20 cellular contexts compared by ENCODE assay signal in the genomic region with DNA sequence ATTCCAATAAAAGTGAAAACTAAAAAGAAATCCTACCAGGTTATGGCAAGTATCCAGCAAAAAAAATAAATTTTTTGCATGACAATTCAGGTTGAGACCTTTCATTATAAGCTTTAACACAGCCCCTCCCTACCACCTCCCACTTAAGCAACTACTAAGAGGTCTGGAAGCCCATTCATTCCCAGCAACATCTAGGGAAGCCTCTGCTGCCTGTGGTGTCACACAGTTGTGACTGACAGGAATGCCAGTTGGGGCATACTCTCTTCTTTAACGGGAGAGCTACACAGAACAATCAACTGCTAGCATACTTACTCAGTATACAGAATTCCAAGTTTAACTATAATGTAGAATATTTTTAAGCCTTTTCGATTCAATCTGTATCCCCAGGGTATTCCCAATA. TPM values are rescaled to one million over a fixed set of nuclear protein-coding genes. Genes with fewer than 3 reads are reported as not detected.
DNase-seq lines count a peak whose midpoint lies in the region; ATAC-seq and TF ChIP-seq lines count a peak whose summit lies in the region.
"Had no signal": no experiment of that assay in that cellular context is flagged by ENCODE, and none has a peak within 500 bp of the region (broad histone marks: within the 10 kb centered on the region; RNA-seq: fewer than 3 reads in every experiment).

No MANE protein-coding gene starts in this region.

- H3K27me3 Mint-ChIP-seq in natural killer cell (ENCODE audit: low read depth in 2 of 2), result no peaks in the 10 kb centered on the region
- H3K27me3 Mint-ChIP-seq in natural killer cell treated with Interleukin-12 subunit alpha and Interleukin-12 subunit beta and Interleukin-15 and Interleukin-18, amount 100 ng/mL, for 72 hours, result no peaks in the 10 kb centered on the region
- no peaks in the 10 kb centered on the region for H3K27me3 Mint-ChIP-seq in endodermal cell (ENCODE audit: insufficient read depth)

- DNase-seq in natural killer cell (no peak), endodermal cell (peak; percentile 52), myocyte (ENCODE audit: low read depth) (peak; percentile 25), NCI-H524 treated with DMSO at 0.1 percent for 48 hours (lab: John Stamatoyannopoulos, UW) (no peak), NCI-H524 (lab: John Stamatoyannopoulos, UW) (no peak), DMS53 (lab: John Stamatoyannopoulos, UW) (no peak)
- DNase-seq in natural killer cell treated with Interleukin-12 subunit alpha and Interleukin-12 subunit beta and Interleukin-15 and Interleukin-18, amount 100 ng/mL, for 72 hours (ENCODE audit: low spot score), result no peak
- no peak for DNase-seq in activated effector memory CD4-positive, alpha-beta T cell treated with Interleukin-2 at 50 U/mL for 16 hours
- DNase-seq: GDM1; GOT3; KG1; NCI-H146; NCI-H2081 treated with DMSO at 0.1 percent for 48 hours; NCI-H526; NK-92 treated with Interleukin-12 subunit alpha and Interleukin-12 subunit beta, amount 100 ng/mL, for 24 hours; OCI-M1 had no signal

- H3K4me1 Mint-ChIP-seq in natural killer cell (peaks cover 72 to 74% of the 10 kb centered on the region in 2 donors), endodermal cell (peaks cover 6% of the 10 kb centered on the region)
- H3K4me1 Mint-ChIP-seq in natural killer cell treated with Interleukin-12 subunit alpha and Interleukin-12 subunit beta and Interleukin-15 and Interleukin-18, amount 100 ng/mL, for 72 hours (ENCODE audit: low read depth in 2 of 2), result peaks cover 50 to 57% of the 10 kb centered on the region in 2 donors

- no peak for ATAC-seq in natural killer cell
- no peak for ATAC-seq in natural killer cell treated with Interleukin-12 subunit alpha and Interleukin-12 subunit beta and Interleukin-15 and Interleukin-18, amount 100 ng/mL, for 72 hours
- ATAC-seq: GM12878, HepG2 had no signal

- H3K27me3 ChIP-seq in endodermal cell (ENCODE audit: control insufficient read depth, insufficient read depth, low read length, poor library complexity, severe bottlenecking), result no peaks in the 10 kb centered on the region
- H3K27me3 ChIP-seq: BLaER1 treated with 17β-estradiol and CSF1 and Interleukin-3, amounts not matched to agents 10 nM and 100 nM had no signal

- H3K36me3 ChIP-seq in endodermal cell (ENCODE audit: control insufficient read depth, insufficient read depth, low read length), result peaks cover 5% of the 10 kb centered on the region

- no peaks in the 10 kb centered on the region for H3K9me3 Mint-ChIP-seq in natural killer cell
- H3K9me3 Mint-ChIP-seq in natural killer cell treated with Interleukin-12 subunit alpha and Interleukin-12 subunit beta and Interleukin-15 and Interleukin-18, amount 100 ng/mL, for 72 hours, result no peaks in the 10 kb centered on the region
- peaks cover 5% of the 10 kb centered on the region for H3K9me3 Mint-ChIP-seq in endodermal cell

- TF ChIP-seq CTCF in natural killer cell (IDR thresholded peaks at IDR 0.05), result no peak
- no peak for TF ChIP-seq CTCF in endodermal cell (conservative IDR thresholded peaks at IDR 0.05)

- peak overlapping the region; percentile 32 to 49 for H3K27ac Mint-ChIP-seq in natural killer cell
- no peak overlapping the region for H3K27ac Mint-ChIP-seq in natural killer cell treated with Interleukin-12 subunit alpha and Interleukin-12 subunit beta and Interleukin-15 and Interleukin-18, amount 100 ng/mL, for 72 hours
- H3K27ac Mint-ChIP-seq in endodermal cell, result no peak overlapping the region

- peaks cover 8% of the 10 kb centered on the region for H3K9me3 ChIP-seq in endodermal cell (ENCODE audit: control insufficient read depth, low read length)

- no peak overlapping the region for H3K9ac ChIP-seq in endodermal cell (ENCODE audit: extremely low read depth, low read length, poor library complexity, severe bottlenecking)
- H3K9ac ChIP-seq: BLaER1 treated with 17β-estradiol and CSF1 and Interleukin-3, amounts not matched to agents 10 nM and 100 nM had no signal

- H3K36me3 Mint-ChIP-seq in natural killer cell (no peaks in the 10 kb centered on the region), endodermal cell (ENCODE audit: low read depth) (peaks cover 20% of the 10 kb centered on the region)
- no peaks in the 10 kb centered on the region for H3K36me3 Mint-ChIP-seq in natural killer cell treated with Interleukin-12 subunit alpha and Interleukin-12 subunit beta and Interleukin-15 and Interleukin-18, amount 100 ng/mL, for 72 hours

- no peak overlapping the region for H3K4me3 ChIP-seq in endodermal cell (ENCODE audit: low read length)
- H3K4me3 ChIP-seq: BLaER1 treated with 17β-estradiol and CSF1 and Interleukin-3, amounts not matched to agents 10 nM and 100 nM; GM12878 had no signal

- H3K4me3 Mint-ChIP-seq in natural killer cell (no peak overlapping the region), endodermal cell (no peak overlapping the region)
- no peak overlapping the region for H3K4me3 Mint-ChIP-seq in natural killer cell treated with Interleukin-12 subunit alpha and Interleukin-12 subunit beta and Interleukin-15 and Interleukin-18, amount 100 ng/mL, for 72 hours

- H3K4me1 ChIP-seq in endodermal cell (ENCODE audit: control insufficient read depth, insufficient read depth, low read length), result no peaks in the 10 kb centered on the region

- H3K27ac ChIP-seq in endodermal cell (ENCODE audit: low read depth, low read length), result no peak overlapping the region
- H3K27ac ChIP-seq: BLaER1 treated with 17β-estradiol and CSF1 and Interleukin-3, amounts not matched to agents 10 nM and 100 nM; RWPE1 had no signal

- WGBS in endodermal cell (ENCODE audit: insufficient coverage in 1 of 2, insufficient read length in 1 of 2), 2 experiments, result 73 to 100% methylated on average over 1 to 2 of the region's 2 CpGs

- intact Hi-C loops in natural killer cell (cut with micrococcal nuclease), result no loop called here

RNA-seq across cellular contexts. Expression of gene ABI1, which starts 27.8 kb away (rescaled TPM):
- total RNA-seq in natural killer cell (100 to 1,000 TPM in 2 of 3 donors, 10 to 100 TPM in 1; 94.8 to 116 (median 113) TPM), endodermal cell (10 to 100 TPM; 40.6 to 42.2 TPM), myocyte (43.1 and 62.9 TPM in 2 replicates)
- 10 to 100 TPM; 42.1 to 66.7 TPM for total RNA-seq in natural killer cell treated with Interleukin-12 subunit alpha and Interleukin-12 subunit beta and Interleukin-15 and Interleukin-18, amount 100 ng/mL, for 72 hours
- 32.3 TPM for polyA plus RNA-seq in endodermal cell (2013, experiment 1 of 2)
- polyA plus RNA-seq in endodermal cell (2013, experiment 2 of 2), result 30.6 TPM
- 28.9 TPM for polyA plus RNA-seq in myocyte (2012)

Comparison
In these comparisons a context has a peak if more than half of its experiments do, and no peak if none do; other contexts are left out.
1. H3K27ac Mint-ChIP-seq: peak in natural killer cell (2 of 2); none in natural killer cell treated with Interleukin-12 subunit alpha and Interleukin-12 subunit beta and Interleukin-15 and Interleukin-18, amount 100 ng/mL, for 72 hours (0 of 2) and endodermal cell (single experiment).
2. DNase-seq: peak in endodermal cell (single experiment) and myocyte (single experiment); none in natural killer cell (single experiment), natural killer cell treated with Interleukin-12 subunit alpha and Interleukin-12 subunit beta and Interleukin-15 and Interleukin-18, amount 100 ng/mL, for 72 hours (single experiment), NCI-H524 treated with DMSO at 0.1 percent for 48 hours (single experiment), NCI-H524 (0 of 2), activated effector memory CD4-positive, alpha-beta T cell treated with Interleukin-2 at 50 U/mL for 16 hours (single experiment) and DMS53 (single experiment).